ENCODE assay signal across 3 cellular contexts in the genomic region with DNA sequence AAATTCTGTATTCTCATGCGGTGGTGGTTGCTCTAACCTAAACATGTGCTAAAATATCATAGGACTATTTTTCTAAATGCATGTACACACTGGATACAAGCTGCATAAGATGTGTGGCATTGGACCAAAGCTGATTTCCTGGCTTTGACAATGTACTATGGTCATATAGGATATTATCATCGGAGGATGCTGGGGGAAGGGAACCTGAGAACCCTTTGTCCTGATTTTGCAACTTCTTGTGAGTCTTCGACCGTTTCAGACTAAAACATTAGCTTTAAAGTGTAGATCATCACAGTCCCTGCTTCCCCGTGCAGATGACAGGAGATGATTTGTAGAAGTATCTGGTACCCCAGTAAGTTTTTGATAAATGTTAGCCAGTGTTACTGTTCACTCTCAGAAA.
TF ChIP-seq lines count a peak whose summit lies in the region.

No MANE protein-coding gene starts in this region.

TF ChIP-seq in SK-N-SH, 30 proteins besides CTCF, POLR2A, EP300 and RAD21 (continued from another document):
- TF ChIP-seq TAF1 (IDR thresholded peaks at IDR 0.05; ENCODE audit: borderline replicate concordance, low read depth, low read length) (no peak), RXRA (IDR thresholded peaks at IDR 0.05; ENCODE audit: borderline replicate concordance, low read depth) (no peak), FOXM1 (IDR thresholded peaks at IDR 0.05; ENCODE audit: low read depth) (no peak), MEF2A (IDR thresholded peaks at IDR 0.05; ENCODE audit: borderline replicate concordance, low read depth) (no peak), GABPA (IDR thresholded peaks at IDR 0.05; ENCODE audit: low read depth) (no peak), POLR2AphosphoS5 (IDR thresholded peaks at IDR 0.05; ENCODE audit: low read depth, low read length) (no peak), GATA2 (CRISPR knock-in tag; IDR thresholded peaks at IDR 0.05) (no peak), RCOR1 (IDR thresholded peaks at IDR 0.05; ENCODE audit: low read length) (no peak)
- TF ChIP-seq, protein P1, sequence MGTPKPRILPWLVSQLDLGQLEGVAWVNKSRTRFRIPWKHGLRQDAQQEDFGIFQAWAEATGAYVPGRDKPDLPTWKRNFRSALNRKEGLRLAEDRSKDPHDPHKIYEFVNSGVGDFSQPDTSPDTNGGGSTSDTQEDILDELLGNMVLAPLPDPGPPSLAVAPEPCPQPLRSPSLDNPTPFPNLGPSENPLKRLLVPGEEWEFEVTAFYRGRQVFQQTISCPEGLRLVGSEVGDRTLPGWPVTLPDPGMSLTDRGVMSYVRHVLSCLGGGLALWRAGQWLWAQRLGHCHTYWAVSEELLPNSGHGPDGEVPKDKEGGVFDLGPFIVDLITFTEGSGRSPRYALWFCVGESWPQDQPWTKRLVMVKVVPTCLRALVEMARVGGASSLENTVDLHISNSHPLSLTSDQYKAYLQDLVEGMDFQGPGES (IDR thresholded peaks at IDR 0.05; ENCODE audit: low read depth, low read length): no peak
TF ChIP-seq in SK-N-SH: peak in this region for 0.

TF ChIP-seq in SK-N-SH treated with all-trans-retinoic acid at 6 μM for 48 hours, 23 proteins besides CTCF, POLR2A, EP300 and RAD21 (continued from another document):
- TF ChIP-seq TOX (CRISPR knock-in tag; IDR thresholded peaks at IDR 0.05; ENCODE audit: borderline replicate concordance): no peak
- TF ChIP-seq, protein P2, sequence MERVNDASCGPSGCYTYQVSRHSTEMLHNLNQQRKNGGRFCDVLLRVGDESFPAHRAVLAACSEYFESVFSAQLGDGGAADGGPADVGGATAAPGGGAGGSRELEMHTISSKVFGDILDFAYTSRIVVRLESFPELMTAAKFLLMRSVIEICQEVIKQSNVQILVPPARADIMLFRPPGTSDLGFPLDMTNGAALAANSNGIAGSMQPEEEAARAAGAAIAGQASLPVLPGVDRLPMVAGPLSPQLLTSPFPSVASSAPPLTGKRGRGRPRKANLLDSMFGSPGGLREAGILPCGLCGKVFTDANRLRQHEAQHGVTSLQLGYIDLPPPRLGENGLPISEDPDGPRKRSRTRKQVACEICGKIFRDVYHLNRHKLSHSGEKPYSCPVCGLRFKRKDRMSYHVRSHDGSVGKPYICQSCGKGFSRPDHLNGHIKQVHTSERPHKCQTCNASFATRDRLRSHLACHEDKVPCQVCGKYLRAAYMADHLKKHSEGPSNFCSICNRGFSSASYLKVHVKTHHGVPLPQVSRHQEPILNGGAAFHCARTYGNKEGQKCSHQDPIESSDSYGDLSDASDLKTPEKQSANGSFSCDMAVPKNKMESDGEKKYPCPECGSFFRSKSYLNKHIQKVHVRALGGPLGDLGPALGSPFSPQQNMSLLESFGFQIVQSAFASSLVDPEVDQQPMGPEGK (CRISPR knock-in tag; IDR thresholded peaks at IDR 0.05; ENCODE audit: borderline replicate concordance): no peak
- TF ChIP-seq ZNF70 (CRISPR knock-in tag; IDR thresholded peaks at IDR 0.05): no peak
- no peak for TF ChIP-seq OSR1 (CRISPR knock-in tag; IDR thresholded peaks at IDR 0.05)
- TF ChIP-seq, protein P3, sequence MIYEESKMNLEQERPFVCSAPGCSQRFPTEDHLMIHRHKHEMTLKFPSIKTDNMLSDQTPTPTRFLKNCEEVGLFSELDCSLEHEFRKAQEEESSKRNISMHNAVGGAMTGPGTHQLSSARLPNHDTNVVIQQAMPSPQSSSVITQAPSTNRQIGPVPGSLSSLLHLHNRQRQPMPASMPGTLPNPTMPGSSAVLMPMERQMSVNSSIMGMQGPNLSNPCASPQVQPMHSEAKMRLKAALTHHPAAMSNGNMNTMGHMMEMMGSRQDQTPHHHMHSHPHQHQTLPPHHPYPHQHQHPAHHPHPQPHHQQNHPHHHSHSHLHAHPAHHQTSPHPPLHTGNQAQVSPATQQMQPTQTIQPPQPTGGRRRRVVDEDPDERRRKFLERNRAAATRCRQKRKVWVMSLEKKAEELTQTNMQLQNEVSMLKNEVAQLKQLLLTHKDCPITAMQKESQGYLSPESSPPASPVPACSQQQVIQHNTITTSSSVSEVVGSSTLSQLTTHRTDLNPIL (CRISPR knock-in tag; IDR thresholded peaks at IDR 0.05; ENCODE audit: low read depth): no peak
- TF ChIP-seq, protein P4, sequence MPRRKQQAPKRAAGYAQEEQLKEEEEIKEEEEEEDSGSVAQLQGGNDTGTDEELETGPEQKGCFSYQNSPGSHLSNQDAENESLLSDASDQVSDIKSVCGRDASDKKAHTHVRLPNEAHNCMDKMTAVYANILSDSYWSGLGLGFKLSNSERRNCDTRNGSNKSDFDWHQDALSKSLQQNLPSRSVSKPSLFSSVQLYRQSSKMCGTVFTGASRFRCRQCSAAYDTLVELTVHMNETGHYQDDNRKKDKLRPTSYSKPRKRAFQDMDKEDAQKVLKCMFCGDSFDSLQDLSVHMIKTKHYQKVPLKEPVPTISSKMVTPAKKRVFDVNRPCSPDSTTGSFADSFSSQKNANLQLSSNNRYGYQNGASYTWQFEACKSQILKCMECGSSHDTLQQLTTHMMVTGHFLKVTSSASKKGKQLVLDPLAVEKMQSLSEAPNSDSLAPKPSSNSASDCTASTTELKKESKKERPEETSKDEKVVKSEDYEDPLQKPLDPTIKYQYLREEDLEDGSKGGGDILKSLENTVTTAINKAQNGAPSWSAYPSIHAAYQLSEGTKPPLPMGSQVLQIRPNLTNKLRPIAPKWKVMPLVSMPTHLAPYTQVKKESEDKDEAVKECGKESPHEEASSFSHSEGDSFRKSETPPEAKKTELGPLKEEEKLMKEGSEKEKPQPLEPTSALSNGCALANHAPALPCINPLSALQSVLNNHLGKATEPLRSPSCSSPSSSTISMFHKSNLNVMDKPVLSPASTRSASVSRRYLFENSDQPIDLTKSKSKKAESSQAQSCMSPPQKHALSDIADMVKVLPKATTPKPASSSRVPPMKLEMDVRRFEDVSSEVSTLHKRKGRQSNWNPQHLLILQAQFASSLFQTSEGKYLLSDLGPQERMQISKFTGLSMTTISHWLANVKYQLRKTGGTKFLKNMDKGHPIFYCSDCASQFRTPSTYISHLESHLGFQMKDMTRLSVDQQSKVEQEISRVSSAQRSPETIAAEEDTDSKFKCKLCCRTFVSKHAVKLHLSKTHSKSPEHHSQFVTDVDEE (CRISPR knock-in tag; IDR thresholded peaks at IDR 0.05): no peak
- TF ChIP-seq ZFP30 (CRISPR knock-in tag; IDR thresholded peaks at IDR 0.05): no peak
- TF ChIP-seq RARB (CRISPR knock-in tag; IDR thresholded peaks at IDR 0.05): no peak
TF ChIP-seq in SK-N-SH treated with all-trans-retinoic acid at 6 μM for 48 hours: peak in this region for 0.

TF ChIP-seq in endothelial cell of umbilical vein, 7 proteins besides CTCF, POLR2A, EP300 and RAD21:
- TF ChIP-seq EZH2 (IDR thresholded peaks at IDR 0.05; ENCODE audit: borderline replicate concordance, low read depth, low read length, severe bottlenecking): no peak
- no peak for TF ChIP-seq POLR2AphosphoS5 (IDR thresholded peaks at IDR 0.05; ENCODE audit: insufficient read depth, low read depth, low read length)
- no peak for TF ChIP-seq FOS (IDR thresholded peaks at IDR 0.05; ENCODE audit: borderline replicate concordance, insufficient read depth, low read length)
- TF ChIP-seq, protein P5, sequence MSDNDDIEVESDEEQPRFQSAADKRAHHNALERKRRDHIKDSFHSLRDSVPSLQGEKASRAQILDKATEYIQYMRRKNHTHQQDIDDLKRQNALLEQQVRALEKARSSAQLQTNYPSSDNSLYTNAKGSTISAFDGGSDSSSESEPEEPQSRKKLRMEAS (IDR thresholded peaks at IDR 0.05; ENCODE audit: insufficient read depth, insufficient read length): no peak
- TF ChIP-seq JUN (IDR thresholded peaks at IDR 0.05; ENCODE audit: borderline replicate concordance, insufficient read depth, insufficient read length, low read depth): no peak
- no peak for TF ChIP-seq MYC (IDR thresholded peaks at IDR 0.05; ENCODE audit: low read depth, low read length)
- no peak for TF ChIP-seq GATA2 (IDR thresholded peaks at IDR 0.05; ENCODE audit: insufficient read depth, insufficient read length, low read depth, low read length)
TF ChIP-seq in endothelial cell of umbilical vein: peak in this region for 0.
